In genomic region chr15:90956551-90957104, GRCh38 we compare ENCODE assay signal across 8 cellular contexts. TPM values are rescaled to one million over a fixed set of nuclear protein-coding genes. Genes with fewer than 3 reads are reported as not detected.
DNase-seq lines count a peak whose midpoint lies in the region; ATAC-seq and TF ChIP-seq lines count a peak whose summit lies in the region.

No MANE protein-coding gene starts in this region.

- no peak overlapping the region for H3K23ac ChIP-seq in trophoblast cell (ENCODE audit: low read length)

- H4K8ac ChIP-seq in trophoblast cell (ENCODE audit: low read depth, low read length): peak overlapping the region; percentile 22

- peak; percentile 66 for TF ChIP-seq RAD21 in SK-N-SH (IDR thresholded peaks at IDR 0.05; ENCODE audit: low read length)

- no peak overlapping the region for H3K4ac ChIP-seq in trophoblast cell (ENCODE audit: low read depth, low read length)

- no peaks in the 10 kb centered on the region for H4K20me1 ChIP-seq in SK-N-SH (ENCODE audit: insufficient read depth)

- H3K9me3 ChIP-seq in Caco-2 (no peaks in the 10 kb centered on the region), SK-N-SH (no peaks in the 10 kb centered on the region), adipocyte (ENCODE audit: control insufficient read depth, low read length) (no peaks in the 10 kb centered on the region), trophoblast cell (ENCODE audit: insufficient read depth, low read depth, low read length) (peaks cover 2% of the 10 kb centered on the region), transverse colon (no peaks in the 10 kb centered on the region)

- peaks cover 12% of the 10 kb centered on the region for H3F3A ChIP-seq in SK-N-SH (replicated peaks; ENCODE audit: insufficient read depth)

- H3K9me3 Mint-ChIP-seq in Caco-2 (ENCODE audit: unreplicated experiment): no peaks in the 10 kb centered on the region
- H3K9me3 Mint-ChIP-seq in IgD-negative memory B cell: no peaks in the 10 kb centered on the region

- POLR2A ChIA-PET in Caco-2 (lab: Charles Lee): no interaction called here
- POLR2A ChIA-PET in SK-N-SH (lab: Yijun Ruan, JAX): interaction anchor here (0.8 to 2.5 kb wide), 12 partner anchors 10 to 281 kb away, joined by 3 to 12 read pairs (median 4); partner anchors contain the start of genes HDDC3, PRC1, UNC45A and VPS33B

- H3K27me3 Mint-ChIP-seq in Caco-2 (ENCODE audit: insufficient read depth, unreplicated experiment) (no peaks in the 10 kb centered on the region), IgD-negative memory B cell (no peaks in the 10 kb centered on the region)

- H3K4me1 ChIP-seq in Caco-2: peaks cover 4% of the 10 kb centered on the region
- peaks cover 0 to 23% of the 10 kb centered on the region in 2 experiments; a peak in 1 of 4 replicates for H3K4me1 ChIP-seq in SK-N-SH (ENCODE audit: control insufficient read depth in 1 of 2, insufficient read depth in 2 of 2, low read depth in 1 of 2, low read length in 1 of 2)
- H3K4me1 ChIP-seq in adipocyte (ENCODE audit: control insufficient read depth, insufficient read depth, low read length): peaks cover 16% of the 10 kb centered on the region
- peaks cover 8 to 9% of the 10 kb centered on the region in 2 experiments for H3K4me1 ChIP-seq in trophoblast cell (ENCODE audit: control insufficient read depth in 1 of 2, insufficient read depth in 2 of 2, low read length in 2 of 2)
- peaks cover 11 to 32% (median 20%) of the 10 kb centered on the region in 4 donors for H3K4me1 ChIP-seq in transverse colon

- H2AK5ac ChIP-seq in trophoblast cell (ENCODE audit: low read length): no peak overlapping the region

- no peak overlapping the region for H3K14ac ChIP-seq in trophoblast cell (ENCODE audit: low read length)

- H3K4me3 ChIP-seq in Caco-2 (ENCODE audit: low read depth, low read length) (no peak overlapping the region), SK-N-SH (ENCODE audit: low read depth in 2 of 2, low read length in 1 of 2) (peak overlapping the region; percentile 76 to 81), adipocyte (ENCODE audit: low read length) (peak overlapping the region; percentile 80), trophoblast cell (ENCODE audit: low read depth, low read length) (peak overlapping the region; percentile 73), transverse colon (peak overlapping the region; percentile 43 to 67 (median 64))

- no peak for TF ChIP-seq CTCF in Caco-2 (IDR thresholded peaks at IDR 0.05; ENCODE audit: insufficient read depth in 1 of 2, low read depth in 1 of 2, low read length in 1 of 2, severe bottlenecking in 1 of 2, unreplicated experiment in 1 of 2)
- TF ChIP-seq CTCF in SK-N-SH (IDR thresholded peaks at IDR 0.05): peak; percentile 96
- TF ChIP-seq CTCF in transverse colon (IDR thresholded peaks at IDR 0.05): peak; percentile 89 to 97 (median 95)

- in situ Hi-C loops in transverse colon (cut with MboI; ENCODE audit: low pct_ligation_motif_present in 1 of 4, low pct_unique_long_range_greater_than_20kb in 1 of 4, low sequenced_read_pairs in 3 of 4): loop anchor here in 3 of 4 donors (10.0 to 25.0 kb wide), 2 partner anchors 306 to 318 kb away; no protein-coding TSS in a partner anchor

- H3K4me2 ChIP-seq in SK-N-SH (peak overlapping the region; percentile 86), trophoblast cell (ENCODE audit: low read length) (peak overlapping the region; percentile 91)

- H2BK120ac ChIP-seq in trophoblast cell (ENCODE audit: insufficient read depth, low read length, poor library complexity): no peak overlapping the region

- H3K36me3 ChIP-seq in Caco-2 (ENCODE audit: control insufficient read depth, insufficient read depth, low read length): peaks cover 1% of the 10 kb centered on the region
- peaks cover 4 to 33% of the 10 kb centered on the region in 2 experiments for H3K36me3 ChIP-seq in SK-N-SH (replicated peaks in 1 of 2; ENCODE audit: control insufficient read depth in 1 of 2, insufficient read depth in 2 of 2, low read length in 1 of 2)
- H3K36me3 ChIP-seq in adipocyte (ENCODE audit: control insufficient read depth, insufficient read depth, low read length, severe bottlenecking): peaks cover 32% of the 10 kb centered on the region
- H3K36me3 ChIP-seq in trophoblast cell (ENCODE audit: control insufficient read depth in 1 of 2, insufficient read depth in 2 of 2, low read length in 2 of 2): peaks cover 24 to 41% of the 10 kb centered on the region in 2 experiments
- peaks cover 0 to 6% (median under 1%) of the 10 kb centered on the region in 4 donors for H3K36me3 ChIP-seq in transverse colon

- no peaks in the 10 kb centered on the region for H3K27me3 ChIP-seq in Caco-2 (replicated peaks; ENCODE audit: control insufficient read depth, insufficient read depth, low read length)
- no peaks in the 10 kb centered on the region for H3K27me3 ChIP-seq in SK-N-SH (ENCODE audit: insufficient read depth)
- no peaks in the 10 kb centered on the region for H3K27me3 ChIP-seq in adipocyte (replicated peaks; ENCODE audit: control insufficient read depth, insufficient read depth, low read length)
- no peaks in the 10 kb centered on the region for H3K27me3 ChIP-seq in trophoblast cell (ENCODE audit: insufficient read depth, low read length)
- no peaks in the 10 kb centered on the region for H3K27me3 ChIP-seq in transverse colon

- no peaks in the 10 kb centered on the region for H3K9me2 ChIP-seq in SK-N-SH

- intact Hi-C loops in Caco-2 (cut with micrococcal nuclease; ENCODE audit: unreplicated experiment) (loop anchor here (5.0 kb wide), 1 partner anchor 36 kb away; the partner anchor contains the start of gene PRC1), cardiac septum (cut with DNase I) (loop anchor here (2.0 kb wide), 3 partner anchors 38 to 314 kb away; partner anchors contain the start of genes PRC1 and VPS33B), transverse colon (cut with DNase I; ENCODE audit: low total_unique reads) (loop anchor here (10.0 kb wide), 1 partner anchor 318 kb away; no protein-coding TSS in a partner anchor)

- TF ChIP-seq EP300 in SK-N-SH (IDR thresholded peaks at IDR 0.05; ENCODE audit: borderline replicate concordance in 1 of 2, low read depth in 1 of 2, low read length in 1 of 2): no peak
- no peak for TF ChIP-seq EP300 in transverse colon (IDR thresholded peaks at IDR 0.05; ENCODE audit: low read depth)

- CTCF ChIA-PET in Caco-2 (lab: Charles Lee) (no interaction called here), SK-N-SH (lab: Yijun Ruan, JAX) (interaction anchor here (0.5 to 10.8 kb wide), 62 partner anchors 9 to 1156 kb away, joined by 3 to 186 read pairs (median 4); partner anchors contain the start of genes HDDC3, MAN2A2, PRC1 and UNC45A)

- H3K4me3 Mint-ChIP-seq in Caco-2 (ENCODE audit: unreplicated experiment) (peak overlapping the region; percentile 76), IgD-negative memory B cell (peak overlapping the region; percentile 89 to 96 (median 95))

- H4K12ac ChIP-seq in trophoblast cell (ENCODE audit: low read depth, low read length): no peak overlapping the region

- DNase-seq in Caco-2 (no peak), SK-N-SH (peak; percentile 96), adipocyte (ENCODE audit: low read depth) (peak; percentile 91), cardiac septum (ENCODE audit: low spot score) (peak; percentile 88), trophoblast cell (peak; percentile 86 to 92), transverse colon (peak; percentile 82)

- H3K18ac ChIP-seq in trophoblast cell (ENCODE audit: low read length): no peak overlapping the region

- BruUV-seq in Caco-2 (replicated peaks; lab: Mats Ljungman, UMichigan): no TSS peak

- H3K27ac ChIP-seq in SK-N-SH (ENCODE audit: low read depth in 2 of 2, low read length in 1 of 2) (peak overlapping the region; percentile 48 to 88; a peak in 1 of 4 replicates), trophoblast cell (ENCODE audit: low read depth, low read length) (no peak overlapping the region), transverse colon (peak overlapping the region; percentile 64 to 98 (median 84))

- TF ChIP-seq POLR2A in transverse colon (IDR thresholded peaks at IDR 0.05): no peak

- no peak overlapping the region for H2BK12ac ChIP-seq in trophoblast cell (ENCODE audit: low read length)

- H3K4me1 Mint-ChIP-seq in Caco-2 (ENCODE audit: low read depth, unreplicated experiment) (peaks cover 16% of the 10 kb centered on the region), IgD-negative memory B cell (peaks cover 9 to 11% (median 9%) of the 10 kb centered on the region in 3 donors)

- peak overlapping the region; percentile 94 for H3K9ac ChIP-seq in SK-N-SH
- H3K9ac ChIP-seq in adipocyte (ENCODE audit: low read length): peak overlapping the region; percentile 83
- no peak overlapping the region for H3K9ac ChIP-seq in trophoblast cell (ENCODE audit: low read length)

- ATAC-seq in HG02970 (IDR thresholded peaks at IDR 0.05; ENCODE audit: low FRiP score, unreplicated experiment): no peak

- H2AFZ ChIP-seq in SK-N-SH (ENCODE audit: low read depth) (peak overlapping the region; percentile 74; the same call in 1 of the 2 replicates), trophoblast cell (ENCODE audit: insufficient read depth, low read length, poor library complexity) (peak overlapping the region; percentile 50)

- no peak overlapping the region for H4K91ac ChIP-seq in trophoblast cell (ENCODE audit: low read depth, low read length)

- H3K79me1 ChIP-seq in trophoblast cell (ENCODE audit: low read length): peaks cover 7% of the 10 kb centered on the region

- H3K79me2 ChIP-seq in SK-N-SH (ENCODE audit: insufficient read depth) (peaks cover 30% of the 10 kb centered on the region), trophoblast cell (ENCODE audit: control insufficient read depth, insufficient read depth, low read length, poor library complexity) (peaks cover 5% of the 10 kb centered on the region)

- WGBS in SK-N-SH (ENCODE audit: low lambda C conversion rate): 8% methylated on average over 16 of the region's 50 CpGs
- no CpG with 5 or more reads among the region's 50 CpGs for WGBS in trophoblast cell (ENCODE audit: extremely low coverage, insufficient coverage, insufficient read length)
- WGBS in transverse colon (ENCODE audit: low coverage in 1 of 2), 2 donors: 5% methylated on average over 31 of the region's 50 CpGs; no CpG with 5 or more reads in 1 of the 2 donors

- peaks cover 62% of the 10 kb centered on the region for H3K36me3 Mint-ChIP-seq in Caco-2 (ENCODE audit: insufficient read depth, unreplicated experiment)
- H3K36me3 Mint-ChIP-seq in IgD-negative memory B cell: peaks cover 7% of the 10 kb centered on the region

- H2BK5ac ChIP-seq in trophoblast cell (ENCODE audit: low read depth, low read length, poor library complexity): no peak overlapping the region

- H3K27ac Mint-ChIP-seq in Caco-2 (ENCODE audit: unreplicated experiment) (no peak overlapping the region), IgD-negative memory B cell (peak overlapping the region in 1 of 3 donors; percentile 96)

RNA-seq across cellular contexts. Expression of gene RCCD1, which starts 1.9 kb away (rescaled TPM):
- total RNA-seq in Caco-2 (2022) (26.1 and 29.6 TPM in 2 replicates), cardiac septum (10.8 TPM), transverse colon (100 to 1,000 TPM in 1 of 4 donors, 10 to 100 TPM in 3; 13.1 to 438 (median 16.2) TPM)
- polyA plus RNA-seq in IgD-negative memory B cell (6.0 TPM), SK-N-SH (2012; rRNA removed) (19.5 and 21.2 TPM in 2 replicates)
- polyA plus RNA-seq in SK-N-SH (2012; cell fraction: cytosol; rRNA removed): 11.2 and 13.3 TPM in 2 replicates
- 85.9 and 108 TPM in 2 replicates for polyA plus RNA-seq in SK-N-SH (2012; cell fraction: nucleus; rRNA removed)
- 6.2 and 6.6 TPM in 2 replicates for polyA plus RNA-seq in trophoblast cell (2013)

RNA-seq across cellular contexts. Expression of gene UNC45A, which starts 21.5 kb away (rescaled TPM):
- 62.6 and 63.8 TPM in 2 replicates for total RNA-seq in Caco-2 (2022)
- 65.3 TPM for polyA plus RNA-seq in IgD-negative memory B cell
- 85.1 and 89.4 TPM in 2 replicates for polyA plus RNA-seq in SK-N-SH (2012; rRNA removed)
- polyA plus RNA-seq in SK-N-SH (2012; cell fraction: cytosol; rRNA removed): 33.2 and 50.5 TPM in 2 replicates
- 142 and 150 TPM in 2 replicates for polyA plus RNA-seq in SK-N-SH (2012; cell fraction: nucleus; rRNA removed)
- total RNA-seq in cardiac septum: 27.2 TPM
- polyA plus RNA-seq in trophoblast cell (2013): 32.0 and 33.0 TPM in 2 replicates
- 100 to 1,000 TPM in 1 of 4 donors, 10 to 100 TPM in 3; 34.4 to 142 (median 52.9) TPM for total RNA-seq in transverse colon

RNA-seq across cellular contexts. Expression of gene HDDC3, which starts 24.3 kb away (rescaled TPM):
- total RNA-seq in Caco-2 (2022) (20.0 and 21.6 TPM in 2 replicates), cardiac septum (11.8 TPM), transverse colon (10 to 100 TPM; 13.8 to 21.8 (median 17.9) TPM)
- polyA plus RNA-seq in IgD-negative memory B cell (29.4 TPM), SK-N-SH (2012; rRNA removed) (24.2 and 25.8 TPM in 2 replicates)
- polyA plus RNA-seq in SK-N-SH (2012; cell fraction: cytosol; rRNA removed): 16.3 and 19.5 TPM in 2 replicates
- polyA plus RNA-seq in SK-N-SH (2012; cell fraction: nucleus; rRNA removed): 21.2 and 21.5 TPM in 2 replicates
- 6.9 and 7.4 TPM in 2 replicates for polyA plus RNA-seq in trophoblast cell (2013)

RNA-seq across cellular contexts. Expression of gene PRC1, which starts 37.7 kb away (rescaled TPM):
- total RNA-seq in Caco-2 (2022) (142 and 145 TPM in 2 replicates), cardiac septum (3.1 TPM), transverse colon (10 to 100 TPM in 3 of 4 donors, 1 to 10 TPM in 1; 8.1 to 58.0 (median 23.7) TPM)
- polyA plus RNA-seq in IgD-negative memory B cell (3.3 TPM), SK-N-SH (2012; rRNA removed) (125 and 132 TPM in 2 replicates)
- polyA plus RNA-seq in SK-N-SH (2012; cell fraction: cytosol; rRNA removed): 95.7 and 109 TPM in 2 replicates
- 120 and 176 TPM in 2 replicates for polyA plus RNA-seq in SK-N-SH (2012; cell fraction: nucleus; rRNA removed)
- 123 and 132 TPM in 2 replicates for polyA plus RNA-seq in trophoblast cell (2013)

RNA-seq across cellular contexts. Expression of gene MAN2A2, which starts 53.5 kb away (rescaled TPM):
- total RNA-seq in Caco-2 (2022): 64.9 and 69.8 TPM in 2 replicates
- polyA plus RNA-seq in IgD-negative memory B cell: 9.1 TPM
- polyA plus RNA-seq in SK-N-SH (2012; rRNA removed): 25.6 and 35.0 TPM in 2 replicates
- polyA plus RNA-seq in SK-N-SH (2012; cell fraction: cytosol; rRNA removed): 10.6 and 15.5 TPM in 2 replicates
- 159 and 164 TPM in 2 replicates for polyA plus RNA-seq in SK-N-SH (2012; cell fraction: nucleus; rRNA removed)
- 73.3 TPM for total RNA-seq in cardiac septum
- 21.0 and 22.3 TPM in 2 replicates for polyA plus RNA-seq in trophoblast cell (2013)
- total RNA-seq in transverse colon: 100 to 1,000 TPM in 2 of 4 donors, 10 to 100 TPM in 2; 46.8 to 109 (median 86.4) TPM

Comparison
In these comparisons a context has a peak if more than half of its experiments do, and no peak if none do; other contexts are left out.
1. DNase-seq: peak in SK-N-SH (single experiment), adipocyte (single experiment), cardiac septum (single experiment), trophoblast cell (2 of 2) and transverse colon (single experiment); none in Caco-2 (0 of 2).
2. CTCF ChIP-seq: peak in SK-N-SH (single experiment) and transverse colon (5 of 5); none in Caco-2 (0 of 2).